Comparison of ENCODE assay signal across 21 cellular contexts in genomic region chr18:75128911-75129716, GRCh38.
DNase-seq lines count a peak whose midpoint lies in the region; ATAC-seq and TF ChIP-seq lines count a peak whose summit lies in the region.
"Had no signal": no experiment of that assay in that cellular context is flagged by ENCODE, and none has a peak within 500 bp of the region (broad histone marks: within the 10 kb centered on the region; RNA-seq: fewer than 3 reads in every experiment).

No MANE protein-coding gene starts in this region.

- TF ChIP-seq EP300 in esophagus muscularis mucosa (IDR thresholded peaks at IDR 0.05) (no peak), sigmoid colon (IDR thresholded peaks at IDR 0.05) (no peak)

- H3K27me3 Mint-ChIP-seq in osteocyte (ENCODE audit: unreplicated experiment) = no peaks in the 10 kb centered on the region
- H3K27me3 Mint-ChIP-seq in naive thymus-derived CD4-positive, alpha-beta T cell = no peaks in the 10 kb centered on the region

- CTCF ChIA-PET in naive thymus-derived CD4-positive, alpha-beta T cell (lab: Charles Lee) = interaction anchor here (0.7 kb wide), 1 partner anchor 91 kb away, joined by 3 read pairs; no protein-coding TSS in a partner anchor

- H3K27ac Mint-ChIP-seq in osteocyte (ENCODE audit: unreplicated experiment) = no peak overlapping the region
- H3K27ac Mint-ChIP-seq in naive thymus-derived CD4-positive, alpha-beta T cell = no peak overlapping the region
- H3K27ac Mint-ChIP-seq: B cell, HFFc6 had no signal

- no peaks in the 10 kb centered on the region for H3K36me3 Mint-ChIP-seq in osteocyte (ENCODE audit: unreplicated experiment)
- no peaks in the 10 kb centered on the region for H3K36me3 Mint-ChIP-seq in naive thymus-derived CD4-positive, alpha-beta T cell
- H3K36me3 Mint-ChIP-seq: CD14-positive monocyte had no signal

- H3K4me3 Mint-ChIP-seq in osteocyte (ENCODE audit: unreplicated experiment) = no peak overlapping the region
- H3K4me3 Mint-ChIP-seq in naive thymus-derived CD4-positive, alpha-beta T cell = no peak overlapping the region
- H3K4me3 Mint-ChIP-seq: B cell, CD14-positive monocyte, HFFc6 had no signal

- H3K27me3 ChIP-seq in WERI-Rb-1 (ENCODE audit: insufficient read depth, low read depth, severe bottlenecking) = no peaks in the 10 kb centered on the region
- H3K27me3 ChIP-seq in esophagus muscularis mucosa = no peaks in the 10 kb centered on the region
- no peaks in the 10 kb centered on the region for H3K27me3 ChIP-seq in sigmoid colon
- no peaks in the 10 kb centered on the region for H3K27me3 ChIP-seq in naive thymus-derived CD4-positive, alpha-beta T cell (ENCODE audit: control insufficient read depth in 2 of 2, insufficient read depth in 2 of 2, low read length in 2 of 2)

- no peaks in the 10 kb centered on the region for H3K36me3 ChIP-seq in WERI-Rb-1
- no peaks in the 10 kb centered on the region for H3K36me3 ChIP-seq in esophagus muscularis mucosa
- H3K36me3 ChIP-seq in sigmoid colon = no peaks in the 10 kb centered on the region
- no peaks in the 10 kb centered on the region for H3K36me3 ChIP-seq in naive thymus-derived CD4-positive, alpha-beta T cell (ENCODE audit: control insufficient read depth in 2 of 3, insufficient read depth in 3 of 3, low read length in 3 of 3)

- intact Hi-C loops in esophagus muscularis mucosa (cut with DNase I) (no loop called here), sigmoid colon (cut with DNase I) (loop anchor here (10.0 kb wide), 1 partner anchor 346 kb away; no protein-coding TSS in a partner anchor)
- intact Hi-C loops in naive thymus-derived CD4-positive, alpha-beta T cell (cut with micrococcal nuclease) = no loop called here

- peak; percentile 18 for DNase-seq in D341Med (ENCODE audit: low spot score)
- peak; percentile 5 for DNase-seq in WERI-Rb-1
- peak; percentile 55 for DNase-seq in esophagus muscularis mucosa (ENCODE audit: extremely low spot score)
- DNase-seq in osteocyte (ENCODE audit: extremely low spot score, unreplicated experiment) = peak; percentile 77
- no peak for DNase-seq in sigmoid colon
- no peak for DNase-seq in NCI-H510A (lab: John Stamatoyannopoulos, UW)
- no peak for DNase-seq in naive thymus-derived CD4-positive, alpha-beta T cell
- DNase-seq: DMS79; HFFc6; KG1; NCI-H1092; NCI-H1436; NCI-H1930; NCI-H510A treated with DMSO at 0.1 percent for 48 hours; NCI-H748 treated with DMSO at 0.1 percent for 48 hours; NK-92 treated with Interleukin-12 subunit alpha and Interleukin-12 subunit beta, amount 100 ng/mL, for 24 hours had no signal

- no peak overlapping the region for H3K27ac ChIP-seq in WERI-Rb-1
- H3K27ac ChIP-seq in esophagus muscularis mucosa (replicated peaks in 1 of 4) = no peak overlapping the region
- no peak overlapping the region for H3K27ac ChIP-seq in sigmoid colon
- H3K27ac ChIP-seq in naive thymus-derived CD4-positive, alpha-beta T cell (ENCODE audit: low read depth, low read length) = no peak overlapping the region
- H3K27ac ChIP-seq: A549 had no signal

- H3K4me1 ChIP-seq in esophagus muscularis mucosa = peaks cover 0 to 17% (median 6%) of the 10 kb centered on the region in 4 donors
- peaks cover 0 to 15% (median 6%) of the 10 kb centered on the region in 4 donors for H3K4me1 ChIP-seq in sigmoid colon
- H3K4me1 ChIP-seq in naive thymus-derived CD4-positive, alpha-beta T cell (ENCODE audit: control insufficient read depth in 2 of 2, insufficient read depth in 2 of 2, low read length in 2 of 2) = no peaks in the 10 kb centered on the region
- H3K4me1 ChIP-seq: A549 had no signal

- no peaks in the 10 kb centered on the region for H3K9me3 Mint-ChIP-seq in osteocyte (ENCODE audit: unreplicated experiment)
- peaks cover 0 to 6% (median 0%) of the 10 kb centered on the region in 11 donors for H3K9me3 Mint-ChIP-seq in naive thymus-derived CD4-positive, alpha-beta T cell
- H3K9me3 Mint-ChIP-seq: HFFc6 had no signal

- H3K9me3 ChIP-seq in WERI-Rb-1 (ENCODE audit: severe bottlenecking) = no peaks in the 10 kb centered on the region
- H3K9me3 ChIP-seq in esophagus muscularis mucosa = no peaks in the 10 kb centered on the region
- no peaks in the 10 kb centered on the region for H3K9me3 ChIP-seq in sigmoid colon
- H3K9me3 ChIP-seq in naive thymus-derived CD4-positive, alpha-beta T cell (ENCODE audit: control insufficient read depth in 2 of 3, low read length in 3 of 3) = no peaks in the 10 kb centered on the region
- H3K9me3 ChIP-seq: A549 had no signal

- H3K4me3 ChIP-seq in WERI-Rb-1 (ENCODE audit: low read depth, low read length) = no peak overlapping the region
- no peak overlapping the region for H3K4me3 ChIP-seq in esophagus muscularis mucosa
- no peak overlapping the region for H3K4me3 ChIP-seq in sigmoid colon
- H3K4me3 ChIP-seq in naive thymus-derived CD4-positive, alpha-beta T cell (ENCODE audit: low read length) = no peak overlapping the region
- H3K4me3 ChIP-seq: A549 had no signal

- WGBS in esophagus muscularis mucosa = 96% methylated on average over 14 of the region's 17 CpGs
- 95 to 96% methylated on average over 17 of the region's 17 CpGs for WGBS in sigmoid colon, 2 donors

- TF ChIP-seq CTCF in WERI-Rb-1 (IDR thresholded peaks at IDR 0.05; ENCODE audit: low read depth, low read length) (no peak), esophagus muscularis mucosa (IDR thresholded peaks at IDR 0.05) (no peak), osteocyte (IDR thresholded peaks at IDR 0.05) (no peak), sigmoid colon (IDR thresholded peaks at IDR 0.05) (no peak)

- ATAC-seq in HG02571 (IDR thresholded peaks at IDR 0.05; ENCODE audit: unreplicated experiment) = no peak
- ATAC-seq in naive thymus-derived CD4-positive, alpha-beta T cell = no peak
- ATAC-seq: A549, Panc1 had no signal

- peaks cover 27% of the 10 kb centered on the region for H3K4me1 Mint-ChIP-seq in osteocyte (ENCODE audit: unreplicated experiment)
- H3K4me1 Mint-ChIP-seq in naive thymus-derived CD4-positive, alpha-beta T cell = peaks cover 0 to 8% (median 3%) of the 10 kb centered on the region in 7 donors
- H3K4me1 Mint-ChIP-seq: B cell, CD14-positive monocyte had no signal

- POLR2A ChIA-PET in naive thymus-derived CD4-positive, alpha-beta T cell (lab: Charles Lee) = no interaction called here

- TF ChIP-seq POLR2A in esophagus muscularis mucosa (IDR thresholded peaks at IDR 0.05; ENCODE audit: low read depth) (no peak), sigmoid colon (IDR thresholded peaks at IDR 0.05) (no peak)

Comparison
In these comparisons a context has a peak if more than half of its experiments do, and no peak if none do; other contexts are left out.
1. DNase-seq: peak in D341Med (single experiment), WERI-Rb-1 (single experiment), esophagus muscularis mucosa (single experiment) and osteocyte (single experiment); none in sigmoid colon (single experiment), NCI-H510A (single experiment) and naive thymus-derived CD4-positive, alpha-beta T cell (0 of 9).